In genomic region chr19:32691291-32691951, GRCh38 we compare ENCODE assay signal across 8 cellular contexts. TPM values are rescaled to one million over a fixed set of nuclear protein-coding genes. Genes with fewer than 3 reads are reported as not detected.
DNase-seq lines count a peak whose midpoint lies in the region; ATAC-seq and TF ChIP-seq lines count a peak whose summit lies in the region.

Gene NUDT19 (plus strand): TSS chr19:32691821. CDS start chr19:32691961, 140 bp downstream.

- H3K27ac ChIP-seq in Panc1 (ENCODE audit: low read length) = peak within 1 kb of the TSS; percentile 96

- peak within 1 kb of the TSS; percentile 78 to 83 for H3K4me3 ChIP-seq in Panc1 (ENCODE audit: low read depth in 2 of 2, low read length in 2 of 2)

- CTCF ChIA-PET in Panc1 (lab: Charles Lee) = no interaction called here

- H3K4me3 Mint-ChIP-seq in naive thymus-derived CD8-positive, alpha-beta T cell = peak within 1 kb of the TSS; percentile 89 to 97 (median 96)

- POLR2A ChIA-PET in Panc1 (lab: Charles Lee) = interaction anchor here (0.5 to 0.6 kb wide), 2 partner anchors 45 to 396 kb away, joined by 3 to 5 read pairs; no protein-coding TSS in a partner anchor
- POLR2A ChIA-PET in naive thymus-derived CD8-positive, alpha-beta T cell (lab: Charles Lee) = interaction anchor here (0.6 to 2.5 kb wide), 9 partner anchors 15 to 486 kb away, joined by 3 to 41 read pairs (median 4); partner anchors contain the start of genes ANKRD27, CEP89, FAAP24 and PDCD5

- in situ Hi-C loops in Panc1 (cut with HindIII; ENCODE audit: low pct_unique_long_range_greater_than_20kb, low sequenced_read_pairs) = no loop called here

- H3K4me1 ChIP-seq in Panc1 (ENCODE audit: control insufficient read depth, insufficient read depth, low read length) = peaks cover 13% of the 10 kb centered on the region

- H3K27me3 Mint-ChIP-seq in naive thymus-derived CD8-positive, alpha-beta T cell = no peaks in the 10 kb centered on the region

- no peaks in the 10 kb centered on the region for H3K9me3 ChIP-seq in Panc1 (ENCODE audit: control insufficient read depth, insufficient read depth, low read depth, low read length)

- DNase-seq in DMS79 (lab: John Stamatoyannopoulos, UW) = peak; percentile 78
- peak; percentile 61 for DNase-seq in Panc1 (ENCODE audit: low read depth, low spot score)
- peak; percentile 61 for DNase-seq in activated T-helper 1 cell treated with Interleukin-2 at 50 U/mL for 16 hours (ENCODE audit: low read depth)
- peak; percentile 84 for DNase-seq in fibroblast of gingiva (ENCODE audit: low read depth)
- peak; percentile 56 to 87 (median 66) for DNase-seq in naive thymus-derived CD8-positive, alpha-beta T cell
- DNase-seq in stimulated activated naive CD8-positive, alpha-beta T cell treated with anti-CD3 and anti-CD28 coated beads, Interleukin-15, Interleukin-2, amounts not matched to agents 100 U/mL and 50 U/mL, for 24 hours = peak; percentile 85

- H3K4me1 Mint-ChIP-seq in naive thymus-derived CD8-positive, alpha-beta T cell = peaks cover 33 to 60% (median 51%) of the 10 kb centered on the region in 4 donors

- no peaks in the 10 kb centered on the region; the same call in none of the 2 replicates for H3K36me3 ChIP-seq in Panc1 (ENCODE audit: control insufficient read depth, insufficient read depth, low read length)

- no peaks in the 10 kb centered on the region for H3K27me3 ChIP-seq in Panc1 (ENCODE audit: control insufficient read depth, insufficient read depth, low read length)

- H3K27ac Mint-ChIP-seq in naive thymus-derived CD8-positive, alpha-beta T cell = peak within 1 kb of the TSS; percentile 92 to 98 (median 96)

- TF ChIP-seq RAD21 in Ishikawa (IDR thresholded peaks at IDR 0.05; ENCODE audit: low read depth) = 0 out of 2 replicates have a peak, but pooled peaks have one; percentile 19

- no TSS peak for BruUV-seq in Panc1 (replicated peaks; lab: Mats Ljungman, UMichigan)

- peaks cover 4 to 11% (median 6%) of the 10 kb centered on the region in 3 donors for H3K36me3 Mint-ChIP-seq in naive thymus-derived CD8-positive, alpha-beta T cell

- no peak for TF ChIP-seq CTCF in Panc1 (IDR thresholded peaks at IDR 0.05)

- peaks cover 0 to 2% (median 0%) of the 10 kb centered on the region in 9 donors for H3K9me3 Mint-ChIP-seq in naive thymus-derived CD8-positive, alpha-beta T cell

- peak; percentile 16; the same call in 1 of the 2 replicates for TF ChIP-seq EP300 in Ishikawa (IDR thresholded peaks at IDR 0.05; ENCODE audit: borderline replicate concordance)

- ATAC-seq in GM21619 (IDR thresholded peaks at IDR 0.05; ENCODE audit: unreplicated experiment) = peak; percentile 82
- ATAC-seq in Panc1 = peak; percentile 96
- ATAC-seq in naive thymus-derived CD8-positive, alpha-beta T cell = peak; percentile 78 to 79
- peak; percentile 85 for ATAC-seq in stimulated activated naive CD8-positive, alpha-beta T cell treated with anti-CD3 and anti-CD28 coated beads, Interleukin-15, Interleukin-2, amounts not matched to agents 100 U/mL and 50 U/mL, for 24 hours

- intact Hi-C loops in Panc1 (cut with micrococcal nuclease; ENCODE audit: unreplicated experiment) = no loop called here

TF ChIP-seq in Ishikawa, 13 proteins besides CTCF, POLR2A, EP300 and RAD21:
- TF ChIP-seq TCF12 (IDR thresholded peaks at IDR 0.05; ENCODE audit: low read depth) = no peak
- TF ChIP-seq TEAD4 (IDR thresholded peaks at IDR 0.05) = peak; percentile 27; the same call in 1 of the 2 replicates
- peak; percentile 27; the same call in 1 of the 2 replicates for TF ChIP-seq ZBTB7A (IDR thresholded peaks at IDR 0.05; ENCODE audit: low read depth)
- peak; percentile 65 for TF ChIP-seq MAX (IDR thresholded peaks at IDR 0.05)
- peak; percentile 64; the same call in 1 of the 2 replicates for TF ChIP-seq TAF1 (IDR thresholded peaks at IDR 0.05; ENCODE audit: low read depth)
- TF ChIP-seq USF1 (IDR thresholded peaks at IDR 0.05) = no peak
- TF ChIP-seq NFIC (IDR thresholded peaks at IDR 0.05) = no peak

RNA-seq across cellular contexts. Expression of gene NUDT19, which starts in this region (rescaled TPM):
- 41.4 TPM for total RNA-seq in Panc1 (2021; ENCODE audit: unreplicated experiment)
- polyA plus RNA-seq in Panc1 (2012; ENCODE audit: insufficient read length) = 16.0 TPM
- 10 to 100 TPM; 11.2 to 11.5 TPM for total RNA-seq in naive thymus-derived CD8-positive, alpha-beta T cell
- 1 to 10 TPM; 2.5 to 2.7 (median 2.5) TPM for polyA plus RNA-seq in naive thymus-derived CD8-positive, alpha-beta T cell

Comparison
In these comparisons a context has a peak if more than half of its experiments do, and no peak if none do; other contexts are left out.
1. Peak in every context shown above with its lines: DNase-seq, ATAC-seq, H3K4me3 ChIP-seq and H3K27ac ChIP-seq.